10 cellular contexts compared by ENCODE assay signal in the genomic region with DNA sequence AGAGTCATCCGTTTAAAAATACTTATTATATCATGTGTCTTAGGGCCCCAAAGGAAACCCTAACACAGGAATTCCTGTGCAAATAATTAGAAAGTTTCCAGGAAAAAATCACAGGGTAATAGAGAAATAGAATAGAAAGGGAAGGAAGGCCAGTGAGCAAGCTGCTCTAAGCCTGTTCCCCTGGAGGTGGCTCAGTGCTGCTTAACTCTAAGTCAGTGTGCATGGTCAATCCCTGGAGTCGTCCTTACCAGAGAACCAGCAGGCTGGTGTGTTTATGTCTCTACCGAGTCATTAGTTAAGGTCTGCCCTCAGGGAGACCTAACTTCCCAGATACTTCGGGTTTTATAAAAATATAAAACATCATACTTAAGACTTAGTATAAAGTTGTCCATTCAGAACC. TPM values are rescaled to one million over a fixed set of nuclear protein-coding genes. Genes with fewer than 3 reads are reported as not detected.
DNase-seq lines count a peak whose midpoint lies in the region; ATAC-seq and TF ChIP-seq lines count a peak whose summit lies in the region.
"Had no signal": no experiment of that assay in that cellular context is flagged by ENCODE, and none has a peak within 500 bp of the region (broad histone marks: within the 10 kb centered on the region; RNA-seq: fewer than 3 reads in every experiment).

No MANE protein-coding gene starts in this region.

- no peak overlapping the region for H3K4me3 Mint-ChIP-seq in CD8-positive, alpha-beta T cell
- H3K4me3 Mint-ChIP-seq in Caco-2 (ENCODE audit: unreplicated experiment) = no peak overlapping the region
- H3K4me3 Mint-ChIP-seq: stimulated activated naive CD8-positive, alpha-beta T cell treated with anti-CD3 and anti-CD28 coated beads, Interleukin-15, Interleukin-2, amounts not matched to agents 100 ng/mL and 50 ng/mL, for 24 hours had no signal

- H3K4me3 ChIP-seq in adipocyte (ENCODE audit: low read length) (no peak overlapping the region), iPS-20b (ENCODE audit: low read length) (peak overlapping the region; percentile 89), Caco-2 (ENCODE audit: low read depth, low read length) (no peak overlapping the region)
- H3K4me3 ChIP-seq in CD8-positive, alpha-beta T cell (ENCODE audit: low read depth, low read length) = no peak overlapping the region

- POLR2A ChIA-PET in CD8-positive, alpha-beta T cell (lab: Charles Lee) = no interaction called here
- POLR2A ChIA-PET in Caco-2 (lab: Charles Lee) = interaction anchor here (0.6 kb wide), 1 partner anchor 248 kb away, joined by 4 read pairs; a partner anchor contains a TSS

- no peaks in the 10 kb centered on the region for H3K36me3 ChIP-seq in adipocyte (ENCODE audit: control insufficient read depth, insufficient read depth, low read length, severe bottlenecking)
- peaks cover 23% of the 10 kb centered on the region for H3K36me3 ChIP-seq in iPS-20b (ENCODE audit: insufficient read depth, low read depth, low read length)
- H3K36me3 ChIP-seq in CD8-positive, alpha-beta T cell (ENCODE audit: insufficient read depth, low read length) = peaks cover 4% of the 10 kb centered on the region
- no peaks in the 10 kb centered on the region for H3K36me3 ChIP-seq in Caco-2 (ENCODE audit: control insufficient read depth, insufficient read depth, low read length)

- H3K27me3 Mint-ChIP-seq in CD8-positive, alpha-beta T cell (ENCODE audit: low read depth) = no peaks in the 10 kb centered on the region
- no peaks in the 10 kb centered on the region for H3K27me3 Mint-ChIP-seq in Caco-2 (ENCODE audit: insufficient read depth, unreplicated experiment)
- H3K27me3 Mint-ChIP-seq: stimulated activated naive CD8-positive, alpha-beta T cell treated with anti-CD3 and anti-CD28 coated beads, Interleukin-15, Interleukin-2, amounts not matched to agents 100 ng/mL and 50 ng/mL, for 24 hours had no signal

- H3K9me3 ChIP-seq in adipocyte (ENCODE audit: control insufficient read depth, low read length) (peaks cover 2% of the 10 kb centered on the region), iPS-20b (ENCODE audit: insufficient read depth, low read depth, low read length) (peaks cover 4% of the 10 kb centered on the region; the same call in 1 of the 2 replicates), Caco-2 (peaks cover 2% of the 10 kb centered on the region; the same call in 1 of the 2 replicates)
- no peaks in the 10 kb centered on the region for H3K9me3 ChIP-seq in CD8-positive, alpha-beta T cell (ENCODE audit: low read length)

- DNase-seq in NCI-H524 (lab: John Stamatoyannopoulos, UW) (peak; percentile 42 to 72), NCI-H524 treated with DMSO at 0.1 percent for 48 hours (lab: John Stamatoyannopoulos, UW) (no peak), adipocyte (ENCODE audit: low read depth) (peak; percentile 52), superior temporal gyrus (ENCODE audit: extremely low spot score) (peak; percentile 68), NCI-H2171 treated with DMSO at 0.1 percent for 48 hours (lab: John Stamatoyannopoulos, UW) (no peak), Caco-2 (no peak)
- DNase-seq in CD8-positive, alpha-beta T cell = no peak
- DNase-seq: NK-92 treated with Interleukin-12 subunit alpha and Interleukin-12 subunit beta, amount 100 ng/mL, for 24 hours had no signal

- no peak overlapping the region for H3K27ac Mint-ChIP-seq in CD8-positive, alpha-beta T cell
- no peak overlapping the region for H3K27ac Mint-ChIP-seq in Caco-2 (ENCODE audit: unreplicated experiment)
- H3K27ac Mint-ChIP-seq: stimulated activated naive CD8-positive, alpha-beta T cell treated with anti-CD3 and anti-CD28 coated beads, Interleukin-15, Interleukin-2, amounts not matched to agents 100 ng/mL and 50 ng/mL, for 24 hours had no signal

- H3K36me3 Mint-ChIP-seq in CD8-positive, alpha-beta T cell = peaks cover 15% of the 10 kb centered on the region
- H3K36me3 Mint-ChIP-seq in Caco-2 (ENCODE audit: insufficient read depth, unreplicated experiment) = peaks cover 14% of the 10 kb centered on the region

- peaks cover 3% of the 10 kb centered on the region for H3K9me3 Mint-ChIP-seq in CD8-positive, alpha-beta T cell
- peaks cover 3% of the 10 kb centered on the region for H3K9me3 Mint-ChIP-seq in Caco-2 (ENCODE audit: unreplicated experiment)

- no peak overlapping the region for H3K9ac ChIP-seq in adipocyte (ENCODE audit: low read length)
- H3K9ac ChIP-seq in iPS-20b (ENCODE audit: low read depth, low read length) = no peak overlapping the region

- H3K4me1 Mint-ChIP-seq in CD8-positive, alpha-beta T cell (ENCODE audit: low read depth) = peaks cover 22% of the 10 kb centered on the region
- peaks cover 13% of the 10 kb centered on the region for H3K4me1 Mint-ChIP-seq in Caco-2 (ENCODE audit: low read depth, unreplicated experiment)

- no peak for TF ChIP-seq CTCF in CD8-positive, alpha-beta T cell (IDR thresholded peaks at IDR 0.05)
- no peak for TF ChIP-seq CTCF in Caco-2 (IDR thresholded peaks at IDR 0.05; ENCODE audit: insufficient read depth in 1 of 2, low read depth in 1 of 2, low read length in 1 of 2, severe bottlenecking in 1 of 2, unreplicated experiment in 1 of 2)

- H3K4me1 ChIP-seq in adipocyte (ENCODE audit: control insufficient read depth, insufficient read depth, low read length) (peaks cover 11% of the 10 kb centered on the region), iPS-20b (ENCODE audit: insufficient read depth, low read length) (peaks cover 9% of the 10 kb centered on the region; the same call in 1 of the 2 replicates), Caco-2 (no peaks in the 10 kb centered on the region)
- peaks cover 12% of the 10 kb centered on the region for H3K4me1 ChIP-seq in CD8-positive, alpha-beta T cell (ENCODE audit: insufficient read depth, low read length)

- no TSS peak for BruUV-seq in Caco-2 (replicated peaks; lab: Mats Ljungman, UMichigan)

- H3K27me3 ChIP-seq in adipocyte (replicated peaks; ENCODE audit: control insufficient read depth, insufficient read depth, low read length) (no peaks in the 10 kb centered on the region), iPS-20b (ENCODE audit: insufficient read depth, low read length) (no peaks in the 10 kb centered on the region), Caco-2 (replicated peaks; ENCODE audit: control insufficient read depth, insufficient read depth, low read length) (no peaks in the 10 kb centered on the region)
- H3K27me3 ChIP-seq in CD8-positive, alpha-beta T cell (ENCODE audit: insufficient read depth, low read length) = no peaks in the 10 kb centered on the region

- intact Hi-C loops in CD8-positive, alpha-beta T cell (cut with DNase I, micrococcal nuclease) = loop anchor here in 1 of 2 experiments (5.0 kb wide), 1 partner anchor 188 kb away; a partner anchor contains a TSS
- intact Hi-C loops in Caco-2 (cut with micrococcal nuclease; ENCODE audit: unreplicated experiment) = loop anchor here (5.0 kb wide), 1 partner anchor 57 kb away; no protein-coding TSS in a partner anchor

- CTCF ChIA-PET in CD8-positive, alpha-beta T cell (lab: Charles Lee) = no interaction called here
- CTCF ChIA-PET in Caco-2 (lab: Charles Lee) = interaction anchor here (1.5 kb wide), 1 partner anchor 15 kb away, joined by 3 read pairs; no protein-coding TSS in a partner anchor

- no peak for ATAC-seq in CD8-positive, alpha-beta T cell

- H3K27ac ChIP-seq in iPS-20b (ENCODE audit: low read length) = no peak overlapping the region
- no peak overlapping the region for H3K27ac ChIP-seq in CD8-positive, alpha-beta T cell (ENCODE audit: low read depth, low read length)

RNA-seq across cellular contexts. Expression of a gene that starts 21.0 kb away (rescaled TPM):
- 1 to 10 TPM; 5.0 to 5.8 TPM for total RNA-seq in CD8-positive, alpha-beta T cell
- total RNA-seq in Caco-2 (2022) = 3.9 and 4.6 TPM in 2 replicates

Comparison
In these comparisons a context has a peak if more than half of its experiments do, and no peak if none do; other contexts are left out.
1. DNase-seq: peak in NCI-H524 (2 of 2), adipocyte (single experiment) and superior temporal gyrus (single experiment); none in NCI-H524 treated with DMSO at 0.1 percent for 48 hours (single experiment), NCI-H2171 treated with DMSO at 0.1 percent for 48 hours (single experiment), CD8-positive, alpha-beta T cell (0 of 7) and Caco-2 (0 of 2).